ENCODE assay signal across 8 cellular contexts in the genomic region with DNA sequence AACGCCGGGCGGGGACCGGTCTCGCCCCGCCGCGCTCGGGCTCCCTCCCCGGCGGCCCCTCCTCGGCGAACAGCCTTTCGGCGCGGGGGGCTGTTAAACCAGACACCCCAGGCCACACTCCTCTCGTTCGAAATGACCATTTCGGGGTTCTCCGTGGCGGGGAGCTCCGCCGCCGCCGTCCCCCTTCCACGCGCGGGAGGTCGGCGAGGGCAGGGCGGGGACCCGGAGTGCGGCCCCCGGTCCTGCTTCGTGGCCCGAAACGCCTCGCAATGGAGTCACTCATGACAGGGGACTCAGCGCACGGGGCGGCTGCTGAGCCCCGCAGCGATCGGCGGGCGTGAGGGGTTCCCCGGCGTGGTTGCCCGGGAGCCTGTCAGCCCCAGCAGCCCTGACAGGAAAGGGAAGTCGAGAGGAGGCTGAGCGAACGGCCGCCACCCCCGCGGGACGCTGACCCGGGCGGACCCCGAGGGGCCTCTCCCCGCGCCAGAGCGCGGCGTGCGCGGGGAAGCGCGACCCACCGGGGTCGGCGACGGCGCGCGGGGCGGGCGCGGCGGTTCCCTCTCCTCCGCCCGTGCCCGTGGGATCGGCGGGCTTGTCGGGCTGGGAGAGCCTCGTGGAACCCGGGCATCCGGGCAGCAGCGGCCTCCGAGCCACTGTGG. TPM values are rescaled to one million over a fixed set of nuclear protein-coding genes. Genes with fewer than 3 reads are reported as not detected.
DNase-seq lines count a peak whose midpoint lies in the region; ATAC-seq and TF ChIP-seq lines count a peak whose summit lies in the region.

No MANE protein-coding gene starts in this region.

- CTCF ChIA-PET in T-cell (lab: Charles Lee), result interaction anchor here in 1 of 2 donors (0.7 to 0.8 kb wide), 2 partner anchors 102 to 132 kb away, joined by 3 to 5 read pairs; no protein-coding TSS in a partner anchor
- CTCF ChIA-PET in mammary epithelial cell (lab: Charles Lee; ENCODE audit: low non-redundant PET), result interaction anchor here (0.7 kb wide), 1 partner anchor 27 kb away, joined by 3 read pairs; no protein-coding TSS in a partner anchor

- DNase-seq in COLO668 (lab: John Stamatoyannopoulos, UW; ENCODE audit: unreplicated experiment) (peak; percentile 43), T-cell (peak in 21 of 34 experiments; percentile 3 to 47 (median 23)), mammary epithelial cell (peak; percentile 34), right lobe of liver (peak in 1 of 3 donors; percentile 55), OCI-M2 (lab: John Stamatoyannopoulos, UW; ENCODE audit: unreplicated experiment) (no peak)

- H3K4me1 ChIP-seq in mammary epithelial cell (ENCODE audit: insufficient read depth, low read length), result peaks cover 16% of the 10 kb centered on the region
- peaks cover 0 to 6% (median 0%) of the 10 kb centered on the region in 4 donors for H3K4me1 ChIP-seq in right lobe of liver

- no peaks in the 10 kb centered on the region for H3K9me3 Mint-ChIP-seq in T-cell
- H3K9me3 Mint-ChIP-seq in stimulated activated memory B cell treated with anti-CD40 and anti-IgM and Interleukin-4, amounts not matched to agents 10 μg/mL and 1 μg/mL and 100 μg/mL, for 72 hours, result peaks cover 10% of the 10 kb centered on the region

- H3K4me2 ChIP-seq in mammary epithelial cell (ENCODE audit: insufficient read depth, low read depth, low read length), result peak overlapping the region; percentile 99

- H2AFZ ChIP-seq in mammary epithelial cell (ENCODE audit: low read depth, low read length), result peak overlapping the region; percentile 93

- no peak for TF ChIP-seq CTCF in mammary epithelial cell (conservative IDR thresholded peaks at IDR 0.05 in 1 of 2, IDR thresholded peaks at IDR 0.05 in 1 of 2; ENCODE audit: extremely low read depth in 1 of 2, insufficient read depth in 1 of 2, low read depth in 1 of 2, low read length in 2 of 2)
- TF ChIP-seq CTCF in right lobe of liver (IDR thresholded peaks at IDR 0.05), result no peak

- H3K27me3 Mint-ChIP-seq in T-cell, result peaks cover 0 to 12% of the 10 kb centered on the region in 2 donors
- peaks cover 7% of the 10 kb centered on the region for H3K27me3 Mint-ChIP-seq in stimulated activated memory B cell treated with anti-CD40 and anti-IgM and Interleukin-4, amounts not matched to agents 10 μg/mL and 1 μg/mL and 100 μg/mL, for 72 hours

- 1% methylated on average over 13 of the region's 90 CpGs for WGBS in mammary epithelial cell (ENCODE audit: low coverage, missing lambda C conversion rate)
- no CpG with 5 or more reads among the region's 90 CpGs for WGBS in right lobe of liver (ENCODE audit: insufficient coverage, low coverage, low lambda C conversion rate, missing lambda C conversion rate)

- no peak for TF ChIP-seq POLR2A in right lobe of liver (IDR thresholded peaks at IDR 0.05)

- H3K4me3 ChIP-seq in mammary epithelial cell (replicated peaks in 1 of 3; ENCODE audit: insufficient read depth in 1 of 3, low read depth in 2 of 3, low read length in 3 of 3) (peak overlapping the region; percentile 68 to 72 (median 70)), right lobe of liver (peak overlapping the region; percentile 70 to 90 (median 74))

- H3K36me3 Mint-ChIP-seq in T-cell, result no peaks in the 10 kb centered on the region
- H3K36me3 Mint-ChIP-seq in stimulated activated memory B cell treated with anti-CD40 and anti-IgM and Interleukin-4, amounts not matched to agents 10 μg/mL and 1 μg/mL and 100 μg/mL, for 72 hours, result peaks cover 23% of the 10 kb centered on the region

- peak overlapping the region; percentile 73 to 82 (median 81) for H3K4me3 Mint-ChIP-seq in T-cell
- H3K4me3 Mint-ChIP-seq in stimulated activated memory B cell treated with anti-CD40 and anti-IgM and Interleukin-4, amounts not matched to agents 10 μg/mL and 1 μg/mL and 100 μg/mL, for 72 hours, result peak overlapping the region; percentile 82

- no TSS peak for BruUV-seq in mammary epithelial cell (replicated peaks; lab: Mats Ljungman, UMichigan)

- H3K9ac ChIP-seq in mammary epithelial cell (ENCODE audit: insufficient read depth, low read length), result peak overlapping the region; percentile 32

- intact Hi-C loops in mammary epithelial cell (cut with micrococcal nuclease) (loop anchor here (1.0 to 2.0 kb wide), 3 partner anchors 131 to 432 kb away; no protein-coding TSS in a partner anchor), right lobe of liver (cut with DNase I) (loop anchor here in 1 of 2 donors (10.0 kb wide), 1 partner anchor 124 kb away; no protein-coding TSS in a partner anchor)

- H3K79me2 ChIP-seq in mammary epithelial cell (ENCODE audit: insufficient read depth, low read length), result no peaks in the 10 kb centered on the region

- H3K27me3 ChIP-seq in mammary epithelial cell (ENCODE audit: insufficient read depth, low read length), result no peaks in the 10 kb centered on the region
- no peaks in the 10 kb centered on the region for H3K27me3 ChIP-seq in right lobe of liver

- H3K36me3 ChIP-seq in mammary epithelial cell (ENCODE audit: insufficient read depth, low read length) (no peaks in the 10 kb centered on the region), right lobe of liver (no peaks in the 10 kb centered on the region)

- H3K4me1 Mint-ChIP-seq in T-cell, result peaks cover 8 to 16% (median 9%) of the 10 kb centered on the region in 3 donors
- H3K4me1 Mint-ChIP-seq in stimulated activated memory B cell treated with anti-CD40 and anti-IgM and Interleukin-4, amounts not matched to agents 10 μg/mL and 1 μg/mL and 100 μg/mL, for 72 hours, result peaks cover 41% of the 10 kb centered on the region

- dilution Hi-C loops in mammary epithelial cell (cut with HindIII; ENCODE audit: low sequenced_read_pairs), result no loop called here

- H4K20me1 ChIP-seq in mammary epithelial cell (ENCODE audit: insufficient read depth, low read length), result no peaks in the 10 kb centered on the region

- H3K27ac ChIP-seq in mammary epithelial cell (ENCODE audit: insufficient read depth, low read depth, low read length) (peak overlapping the region; percentile 29), right lobe of liver (peak overlapping the region in 2 of 3 donors; percentile 22 to 67)

- no peak overlapping the region for H3K27ac Mint-ChIP-seq in T-cell
- peak overlapping the region; percentile 46 for H3K27ac Mint-ChIP-seq in stimulated activated memory B cell treated with anti-CD40 and anti-IgM and Interleukin-4, amounts not matched to agents 10 μg/mL and 1 μg/mL and 100 μg/mL, for 72 hours

- H3K9me3 ChIP-seq in mammary epithelial cell (replicated peaks; ENCODE audit: insufficient read depth, low read length), result no peaks in the 10 kb centered on the region
- H3K9me3 ChIP-seq in right lobe of liver, result no peaks in the 10 kb centered on the region

- ATAC-seq in GM19397 (IDR thresholded peaks at IDR 0.05; ENCODE audit: unreplicated experiment) (peak; percentile 42), HG03520 (IDR thresholded peaks at IDR 0.05; ENCODE audit: unreplicated experiment) (peak; percentile 35), T-cell (replicated peaks in 1 of 4) (peak; percentile 49 to 58 (median 54)), right lobe of liver (peak; percentile 26 to 47 (median 32))
- peak; percentile 68 for ATAC-seq in stimulated activated memory B cell treated with anti-CD40 and anti-IgM and Interleukin-4, amounts not matched to agents 10 μg/mL and 1 μg/mL and 100 μg/mL, for 72 hours

- in situ Hi-C loops in mammary epithelial cell (cut with MboI; ENCODE audit: low sequenced_read_pairs in 2 of 2), result no loop called here

- POLR2A ChIA-PET in T-cell (lab: Charles Lee), result interaction anchor here in 1 of 2 donors (0.5 to 0.6 kb wide), 2 partner anchors 263 to 850 kb away, joined by 3 to 4 read pairs; no protein-coding TSS in a partner anchor

RNA-seq across cellular contexts. Expression of a gene that starts 0.5 kb away (rescaled TPM):
- total RNA-seq in T-cell (1 to 10 TPM in 3 of 5 donors, under 1 TPM in 2; 0.28 to 1.3 (median 1.1) TPM), mammary epithelial cell (1 to 10 TPM; 2.7 to 4.7 TPM), right lobe of liver (1 to 10 TPM; 1.2 to 2.8 (median 2.4) TPM)
- polyA plus RNA-seq in mammary epithelial cell, result 1.0 TPM
- 1.2 TPM for polyA minus RNA-seq in mammary epithelial cell

RNA-seq across cellular contexts. Expression of a gene that starts 26.8 kb away (rescaled TPM):
- total RNA-seq in T-cell, result 10 to 100 TPM; 48.4 to 70.6 (median 59.3) TPM
- 10 to 100 TPM; 47.5 to 77.0 TPM for total RNA-seq in mammary epithelial cell
- 45.1 TPM for polyA plus RNA-seq in mammary epithelial cell
- 50.3 TPM for polyA minus RNA-seq in mammary epithelial cell
- total RNA-seq in right lobe of liver, result 10 to 100 TPM; 12.9 to 24.6 (median 19.1) TPM
